In the genomic region with DNA sequence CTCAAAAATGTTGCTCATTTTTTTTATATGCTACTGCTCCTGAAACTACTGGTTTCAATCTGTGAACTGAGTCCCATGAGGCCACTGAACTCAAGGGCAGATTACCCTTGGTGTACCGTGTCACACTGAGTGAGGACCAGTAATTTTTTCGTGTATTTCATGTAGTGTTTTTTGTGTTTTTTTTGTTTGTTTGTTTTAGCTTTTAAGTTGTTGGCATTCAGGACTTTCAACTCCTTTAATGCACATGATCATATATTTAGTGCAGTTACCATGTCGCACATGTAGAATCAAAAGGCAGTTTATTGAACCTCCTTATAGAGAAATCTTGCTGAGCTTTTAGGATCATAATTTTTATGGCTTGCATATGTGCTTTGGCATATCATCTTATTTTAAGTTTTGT, we compare ENCODE assay signal across 1 cellular context.
TF ChIP-seq lines count a peak whose summit lies in the region.

No MANE protein-coding gene starts in this region.

TF ChIP-seq in HEK293, 187 proteins besides CTCF, POLR2A, EP300 and RAD21 (continued from another document):
- TF ChIP-seq, protein P1, sequence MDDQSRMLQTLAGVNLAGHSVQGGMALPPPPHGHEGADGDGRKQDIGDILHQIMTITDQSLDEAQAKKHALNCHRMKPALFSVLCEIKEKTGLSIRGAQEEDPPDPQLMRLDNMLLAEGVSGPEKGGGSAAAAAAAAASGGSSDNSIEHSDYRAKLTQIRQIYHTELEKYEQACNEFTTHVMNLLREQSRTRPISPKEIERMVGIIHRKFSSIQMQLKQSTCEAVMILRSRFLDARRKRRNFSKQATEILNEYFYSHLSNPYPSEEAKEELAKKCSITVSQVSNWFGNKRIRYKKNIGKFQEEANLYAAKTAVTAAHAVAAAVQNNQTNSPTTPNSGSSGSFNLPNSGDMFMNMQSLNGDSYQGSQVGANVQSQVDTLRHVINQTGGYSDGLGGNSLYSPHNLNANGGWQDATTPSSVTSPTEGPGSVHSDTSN (CRISPR knock-in tag; IDR thresholded peaks at IDR 0.05): no peak
- no peak for TF ChIP-seq GFI1B (tag by site-specific recombination; IDR thresholded peaks at IDR 0.05)
- no peak for TF ChIP-seq ZBTB17 (tag by site-specific recombination; IDR thresholded peaks at IDR 0.05)
- peak; percentile 79 for TF ChIP-seq OSR2 (tag by site-specific recombination; IDR thresholded peaks at IDR 0.05)
- TF ChIP-seq, protein P2, sequence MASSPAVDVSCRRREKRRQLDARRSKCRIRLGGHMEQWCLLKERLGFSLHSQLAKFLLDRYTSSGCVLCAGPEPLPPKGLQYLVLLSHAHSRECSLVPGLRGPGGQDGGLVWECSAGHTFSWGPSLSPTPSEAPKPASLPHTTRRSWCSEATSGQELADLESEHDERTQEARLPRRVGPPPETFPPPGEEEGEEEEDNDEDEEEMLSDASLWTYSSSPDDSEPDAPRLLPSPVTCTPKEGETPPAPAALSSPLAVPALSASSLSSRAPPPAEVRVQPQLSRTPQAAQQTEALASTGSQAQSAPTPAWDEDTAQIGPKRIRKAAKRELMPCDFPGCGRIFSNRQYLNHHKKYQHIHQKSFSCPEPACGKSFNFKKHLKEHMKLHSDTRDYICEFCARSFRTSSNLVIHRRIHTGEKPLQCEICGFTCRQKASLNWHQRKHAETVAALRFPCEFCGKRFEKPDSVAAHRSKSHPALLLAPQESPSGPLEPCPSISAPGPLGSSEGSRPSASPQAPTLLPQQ (tag by site-specific recombination; IDR thresholded peaks at IDR 0.05): no peak
- TF ChIP-seq GLIS2 (tag by site-specific recombination; IDR thresholded peaks at IDR 0.05): no peak
- TF ChIP-seq, protein P3, sequence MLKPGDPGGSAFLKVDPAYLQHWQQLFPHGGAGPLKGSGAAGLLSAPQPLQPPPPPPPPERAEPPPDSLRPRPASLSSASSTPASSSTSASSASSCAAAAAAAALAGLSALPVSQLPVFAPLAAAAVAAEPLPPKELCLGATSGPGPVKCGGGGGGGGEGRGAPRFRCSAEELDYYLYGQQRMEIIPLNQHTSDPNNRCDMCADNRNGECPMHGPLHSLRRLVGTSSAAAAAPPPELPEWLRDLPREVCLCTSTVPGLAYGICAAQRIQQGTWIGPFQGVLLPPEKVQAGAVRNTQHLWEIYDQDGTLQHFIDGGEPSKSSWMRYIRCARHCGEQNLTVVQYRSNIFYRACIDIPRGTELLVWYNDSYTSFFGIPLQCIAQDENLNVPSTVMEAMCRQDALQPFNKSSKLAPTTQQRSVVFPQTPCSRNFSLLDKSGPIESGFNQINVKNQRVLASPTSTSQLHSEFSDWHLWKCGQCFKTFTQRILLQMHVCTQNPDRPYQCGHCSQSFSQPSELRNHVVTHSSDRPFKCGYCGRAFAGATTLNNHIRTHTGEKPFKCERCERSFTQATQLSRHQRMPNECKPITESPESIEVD (tag by site-specific recombination; IDR thresholded peaks at IDR 0.05): peak; percentile 64; the same call in 1 of the 2 replicates
- TF ChIP-seq WT1 (tag by site-specific recombination; IDR thresholded peaks at IDR 0.05): peak; percentile 52; the same call in 1 of the 2 replicates
